ENCODE assay signal across 25 cellular contexts in genomic region chr10:124966008-124966407, GRCh38.
"Had no signal": no experiment of that assay in that cellular context is flagged by ENCODE, and none has a peak within 500 bp of the region (broad histone marks: within the 10 kb centered on the region; RNA-seq: fewer than 3 reads in every experiment).

No MANE protein-coding gene starts in this region.

- H2AFZ ChIP-seq: hepatocyte, parathyroid adenoma had no signal

- H3K4me3 ChIP-seq: esophagus squamous epithelium, hepatocyte, mucosa of descending colon, psoas muscle, right lobe of liver, spleen, stomach, thoracic aorta, transverse colon had no signal

- H3K9me3 ChIP-seq: esophagus squamous epithelium, mucosa of descending colon, psoas muscle, right lobe of liver, spleen, stomach, thoracic aorta, transverse colon had no signal

- DNase-seq: central memory CD4-positive, alpha-beta T cell; effector memory CD4-positive, alpha-beta T cell; esophagus squamous epithelium; foreskin keratinocyte; head of caudate nucleus; mammary epithelial cell; mucosa of descending colon; naive thymus-derived CD8-positive, alpha-beta T cell; occipital lobe; psoas muscle; retina; right lobe of liver; spleen; stimulated activated CD4-positive, alpha-beta T cell treated with anti-CD3 and anti-CD28 coated beads, Interleukin-15, amount 100 ng/mL, for 24 hours; stimulated activated CD4-positive, alpha-beta T cell treated with anti-CD3 and anti-CD28 coated beads, Interleukin-1b, Interleukin-23, amount 100 ng/mL, for 48 hours; stimulated activated CD4-positive, alpha-beta T cell treated with anti-CD3 and anti-CD28 coated beads, Interleukin-4, amount 100 ng/mL, for 24 hours; stimulated activated naive B cell treated with anti-CD40 and anti-IgM and Interleukin-4, amounts not matched to agents 10 μg/mL and 1 μg/mL and 100 μg/mL, for 72 hours; stomach; substantia nigra; transverse colon had no signal

- ATAC-seq: foreskin keratinocyte; left lobe of liver; mucosa of descending colon; naive thymus-derived CD8-positive, alpha-beta T cell; right lobe of liver; stimulated activated naive B cell treated with anti-CD40 and anti-IgM and Interleukin-4, amounts not matched to agents 10 μg/mL and 1 μg/mL and 100 μg/mL, for 72 hours had no signal

- H3K4me1 ChIP-seq: foreskin keratinocyte had no signal

- H3K27ac ChIP-seq: epithelial cell of prostate, esophagus squamous epithelium, foreskin keratinocyte, hepatocyte, parathyroid adenoma, psoas muscle, right lobe of liver, spleen, stomach, thoracic aorta, transverse colon had no signal

- H3K27me3 ChIP-seq: esophagus squamous epithelium, foreskin keratinocyte, hepatocyte, right lobe of liver, spleen, stomach, transverse colon had no signal

- H3K4me2 ChIP-seq: hepatocyte had no signal

- H3K9ac ChIP-seq: parathyroid adenoma had no signal
